In genomic region chr17:40542562-40543411, GRCh38 we compare ENCODE assay signal across 8 cellular contexts. TPM values are rescaled to one million over a fixed set of nuclear protein-coding genes. Genes with fewer than 3 reads are reported as not detected.
A peak's percentile ranks its signal among the peaks of the same experiment; 100 is the strongest.
DNase-seq lines count a peak whose midpoint lies in the region; TF ChIP-seq lines count a peak whose summit lies in the region.

No MANE protein-coding gene starts in this region.

- H3K4me3 Mint-ChIP-seq in chondrocyte (ENCODE audit: unreplicated experiment) = no peak overlapping the region

- no peaks in the 10 kb centered on the region for H3K9me3 Mint-ChIP-seq in chondrocyte (ENCODE audit: low read depth)

- H3K36me3 ChIP-seq in GM23248 (ENCODE audit: low read depth) (no peaks in the 10 kb centered on the region), SJCRH30 (no peaks in the 10 kb centered on the region)

- H4K20me1 ChIP-seq in GM23248 (ENCODE audit: insufficient read depth) = no peaks in the 10 kb centered on the region

- H3K4me3 ChIP-seq in GM23248 = no peak overlapping the region
- peak overlapping the region; percentile 4; the same call in 1 of the 2 replicates for H3K4me3 ChIP-seq in SJCRH30

- no peaks in the 10 kb centered on the region for H3K9me2 ChIP-seq in GM23248 (ENCODE audit: insufficient read depth)

- H3K27me3 Mint-ChIP-seq in chondrocyte (ENCODE audit: low read depth) = no peaks in the 10 kb centered on the region

- in situ Hi-C loops in GM23248 (cut with MboI) = no loop called here

- H3K36me3 Mint-ChIP-seq in chondrocyte (ENCODE audit: low read depth) = no peaks in the 10 kb centered on the region

- H3K27ac Mint-ChIP-seq in chondrocyte (ENCODE audit: unreplicated experiment) = peak overlapping the region; percentile 97

- peaks cover 17% of the 10 kb centered on the region for H3F3A ChIP-seq in GM23248 (ENCODE audit: insufficient read depth)

- peak overlapping the region; percentile 97 for H3K27ac ChIP-seq in GM23248
- peak overlapping the region; percentile 76 for H3K27ac ChIP-seq in SJCRH30
- H3K27ac ChIP-seq in temporal lobe (ENCODE audit: low read depth, low read length) = peak overlapping the region; percentile 83

- peak overlapping the region; percentile 30 for H3K4me2 ChIP-seq in GM23248 (ENCODE audit: unreplicated experiment)

- peak overlapping the region; percentile 47 for H2AFZ ChIP-seq in GM23248

- no peaks in the 10 kb centered on the region for H3K9me3 ChIP-seq in GM23248 (ENCODE audit: low read depth)
- no peaks in the 10 kb centered on the region for H3K9me3 ChIP-seq in SJCRH30 (replicated peaks)

- TF ChIP-seq CTCF in chondrocyte (IDR thresholded peaks at IDR 0.05) = no peak

- peak overlapping the region; percentile 81 for H3K9ac ChIP-seq in GM23248

- peaks cover 32% of the 10 kb centered on the region for H3K4me1 ChIP-seq in GM23248 (ENCODE audit: insufficient read depth)
- peaks cover 40% of the 10 kb centered on the region for H3K4me1 ChIP-seq in SJCRH30

- WGBS in GM23248 (ENCODE audit: low coverage in 1 of 2, low lambda C conversion rate in 2 of 2, missing lambda C conversion rate in 2 of 2), 2 experiments = 20 to 25% methylated on average over 12 to 14 of the region's 14 CpGs

- no peaks in the 10 kb centered on the region for H3K27me3 ChIP-seq in GM23248 (replicated peaks; ENCODE audit: insufficient read depth)
- no peaks in the 10 kb centered on the region for H3K27me3 ChIP-seq in SJCRH30

- H3K79me2 ChIP-seq in GM23248 (ENCODE audit: insufficient read depth) = no peaks in the 10 kb centered on the region

- DNase-seq in CD1c-positive myeloid dendritic cell (ENCODE audit: extremely low spot score) (peak; percentile 54), GM23248 (peak; percentile 96), SJCRH30 (peak; percentile 82 to 85), chondrocyte (ENCODE audit: low spot score) (peak; percentile 56), medulla oblongata (ENCODE audit: extremely low spot score) (peak; percentile 58), cerebellar nuclear complex (lab: John Stamatoyannopoulos, UW) (no peak), HT-29 (ENCODE audit: low spot score) (no peak)

- H3K4me1 Mint-ChIP-seq in chondrocyte (ENCODE audit: low read depth) = peaks cover 56% of the 10 kb centered on the region

RNA-seq across cellular contexts. Expression of gene CCR7, which starts 22.5 kb away (rescaled TPM):
- not detected in 2 replicates for total RNA-seq in GM23248 (2014; rRNA removed; shearing (Covaris generic))
- 0.68 and 1.2 TPM in 2 replicates for polyA plus RNA-seq in GM23248 (2016; fragmentation: Nextera tagmentation; extraction: Ambion mirVana)
- total RNA-seq in SJCRH30 (2014; rRNA removed; shearing (Covaris generic)) = 0.05 TPM in 1 of 2 replicates, not detected in the other
- total RNA-seq in chondrocyte (not detected in 3 replicates), temporal lobe (0.25 TPM)
- total RNA-seq in HT-29 (2014; rRNA removed; shearing (Covaris generic)) = not detected in 2 replicates

RNA-seq across cellular contexts. Expression of gene TNS4, which starts 41.4 kb away (rescaled TPM):
- not detected in 2 replicates for total RNA-seq in GM23248 (2014; rRNA removed; shearing (Covaris generic))
- 0.20 and 0.44 TPM in 2 replicates for polyA plus RNA-seq in GM23248 (2016; fragmentation: Nextera tagmentation; extraction: Ambion mirVana)
- total RNA-seq in SJCRH30 (2014; rRNA removed; shearing (Covaris generic)) = not detected in 2 replicates
- 0.39 TPM in 1 of 3 replicates, not detected in the others for total RNA-seq in chondrocyte
- not detected for total RNA-seq in temporal lobe
- total RNA-seq in HT-29 (2014; rRNA removed; shearing (Covaris generic)) = 148 and 187 TPM in 2 replicates

Comparison
In these comparisons a context has a peak if more than half of its experiments do, and no peak if none do; other contexts are left out.
1. DNase-seq: peak in CD1c-positive myeloid dendritic cell (single experiment), GM23248 (single experiment), SJCRH30 (2 of 2), chondrocyte (single experiment) and medulla oblongata (single experiment); none in cerebellar nuclear complex (0 of 2) and HT-29 (single experiment).
2. RNA of gene TNS4, which starts 41.4 kb away (total RNA-seq): 148 to 187 TPM in HT-29; 0.39 TPM in chondrocyte, not detected in GM23248, not detected in SJCRH30 and not detected in temporal lobe (single experiment); every median in the first group is over 100 times any median in the second.
3. Peak in every context shown above with its lines, with median percentiles within 50 percentile points of each other: H3K27ac ChIP-seq.